ENCODE assay signal across 1 cellular context in genomic region chr2:26187537-26188104, GRCh38.
TF ChIP-seq lines count a peak whose summit lies in the region.

No MANE protein-coding gene starts in this region.

TF ChIP-seq in K562, 482 proteins besides CTCF, POLR2A, EP300 and RAD21:
- no peak for TF ChIP-seq ELF4 (CRISPR knock-in tag; IDR thresholded peaks at IDR 0.05)
- TF ChIP-seq ETV5 (CRISPR knock-in tag; IDR thresholded peaks at IDR 0.05; ENCODE audit: low read depth): no peak
- TF ChIP-seq, protein P1, sequence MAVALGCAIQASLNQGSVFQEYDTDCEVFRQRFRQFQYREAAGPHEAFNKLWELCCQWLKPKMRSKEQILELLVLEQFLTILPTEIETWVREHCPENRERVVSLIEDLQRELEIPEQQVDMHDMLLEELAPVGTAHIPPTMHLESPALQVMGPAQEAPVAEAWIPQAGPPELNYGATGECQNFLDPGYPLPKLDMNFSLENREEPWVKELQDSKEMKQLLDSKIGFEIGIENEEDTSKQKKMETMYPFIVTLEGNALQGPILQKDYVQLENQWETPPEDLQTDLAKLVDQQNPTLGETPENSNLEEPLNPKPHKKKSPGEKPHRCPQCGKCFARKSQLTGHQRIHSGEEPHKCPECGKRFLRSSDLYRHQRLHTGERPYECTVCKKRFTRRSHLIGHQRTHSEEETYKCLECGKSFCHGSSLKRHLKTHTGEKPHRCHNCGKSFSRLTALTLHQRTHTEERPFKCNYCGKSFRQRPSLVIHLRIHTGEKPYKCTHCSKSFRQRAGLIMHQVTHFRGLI (CRISPR knock-in tag; IDR thresholded peaks at IDR 0.05): no peak
- no peak for TF ChIP-seq ETV1 (tag; conservative IDR thresholded peaks at IDR 0.05; ENCODE audit: low read depth)
- no peak for TF ChIP-seq GATA2 (CRISPR knock-in tag; IDR thresholded peaks at IDR 0.05)
- no peak for TF ChIP-seq LCOR (CRISPR knock-in tag; IDR thresholded peaks at IDR 0.05)
- peak; percentile 31; the same call in 1 of the 2 replicates for TF ChIP-seq POLR2G (IDR thresholded peaks at IDR 0.05; ENCODE audit: low read depth, low read length)
- TF ChIP-seq RBFOX2 (IDR thresholded peaks at IDR 0.05; ENCODE audit: low read depth, low read length): peak; percentile 44; the same call in 1 of the 2 replicates
